23 cellular contexts compared by ENCODE assay signal in the genomic region with DNA sequence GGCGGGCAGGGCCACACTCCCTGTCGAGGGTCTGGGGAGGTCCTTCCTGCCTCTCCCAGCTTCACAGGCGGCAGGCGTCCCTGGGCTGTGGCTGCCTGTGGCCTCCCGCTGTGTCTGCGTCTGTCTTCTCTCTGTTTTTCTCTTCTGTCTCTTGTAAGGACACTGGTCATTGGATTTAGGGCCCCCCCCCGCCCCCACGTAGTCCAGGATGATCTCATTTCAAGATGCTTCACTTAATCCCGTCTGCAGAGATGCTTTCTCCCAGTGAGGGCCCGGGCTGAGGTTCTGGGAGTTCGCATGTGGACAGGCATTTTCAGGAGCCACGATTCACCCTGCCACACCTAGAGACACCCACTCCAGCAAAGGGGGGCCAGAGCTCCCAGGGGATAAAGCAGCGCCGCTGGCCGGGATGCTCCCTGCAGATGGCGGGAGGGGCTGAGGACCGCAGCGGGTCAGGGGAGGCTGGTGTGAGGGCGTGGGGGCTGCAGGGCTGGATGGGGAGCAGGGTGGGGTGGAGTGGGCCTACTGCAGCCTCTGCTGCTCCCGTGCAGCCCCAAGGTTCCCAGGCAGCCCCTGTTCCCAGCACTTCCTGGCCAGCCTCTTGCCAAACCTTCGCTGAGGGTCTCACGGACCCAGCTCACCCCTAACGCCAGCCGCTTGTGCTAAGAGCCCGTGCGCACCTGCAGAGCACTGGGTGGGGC. TPM values are rescaled to one million over a fixed set of nuclear protein-coding genes. Genes with fewer than 3 reads are reported as not detected.
DNase-seq lines count a peak whose midpoint lies in the region; FAIRE-seq and TF ChIP-seq lines count a peak whose summit lies in the region.
"Had no signal": no experiment of that assay in that cellular context is flagged by ENCODE, and none has a peak within 500 bp of the region (broad histone marks: within the 10 kb centered on the region; RNA-seq: fewer than 3 reads in every experiment).

No MANE protein-coding gene starts in this region.

- POLR2A ChIA-PET in HEK293 (lab: Yijun Ruan, JAX) = no interaction called here

- no peaks in the 10 kb centered on the region for H3K9me3 Mint-ChIP-seq in activated naive CD4-positive, alpha-beta T cell treated with anti-CD3 and anti-CD28 coated beads for 36 hours
- H3K9me3 Mint-ChIP-seq: activated naive CD4-positive, alpha-beta T cell treated with anti-CD3 and anti-CD28 coated beads, Interleukin-2, amount 50 U/mL, for 24 hours; CD4-positive, CD25-positive, alpha-beta regulatory T cell; stimulated activated naive CD8-positive, alpha-beta T cell treated with anti-CD3 and anti-CD28 coated beads, Interleukin-15, Interleukin-2, amounts not matched to agents 100 ng/mL and 50 ng/mL, for 24 hours; T-helper 1 cell treated with Interleukin-12 subunit alpha and Interleukin-12 subunit beta and Interleukin-4 antibody, amounts not matched to agents 30 μg/mL and 1 μg/mL, for 36 hours had no signal

- H3K27ac Mint-ChIP-seq in activated naive CD4-positive, alpha-beta T cell treated with anti-CD3 and anti-CD28 coated beads for 36 hours = no peak overlapping the region
- H3K27ac Mint-ChIP-seq: activated naive CD4-positive, alpha-beta T cell treated with anti-CD3 and anti-CD28 coated beads, Interleukin-2, amount 50 U/mL, for 24 hours; CD4-positive, CD25-positive, alpha-beta regulatory T cell; stimulated activated naive CD8-positive, alpha-beta T cell treated with anti-CD3 and anti-CD28 coated beads, Interleukin-15, Interleukin-2, amounts not matched to agents 100 ng/mL and 50 ng/mL, for 24 hours; T-helper 1 cell treated with Interleukin-12 subunit alpha and Interleukin-12 subunit beta and Interleukin-4 antibody, amounts not matched to agents 30 μg/mL and 1 μg/mL, for 36 hours had no signal

- no peaks in the 10 kb centered on the region for H3K36me3 Mint-ChIP-seq in activated naive CD4-positive, alpha-beta T cell treated with anti-CD3 and anti-CD28 coated beads for 36 hours (ENCODE audit: low read depth)
- H3K36me3 Mint-ChIP-seq: activated naive CD4-positive, alpha-beta T cell treated with anti-CD3 and anti-CD28 coated beads, Interleukin-2, amount 50 U/mL, for 24 hours; CD4-positive, CD25-positive, alpha-beta regulatory T cell had no signal

- H3K27ac ChIP-seq in HEK293 (ENCODE audit: extremely low read depth, low read depth, low read length) (no peak overlapping the region), WERI-Rb-1 (peak overlapping the region; percentile 83), kidney (ENCODE audit: low read depth in 2 of 2, low read length in 2 of 2) (no peak overlapping the region)
- H3K27ac ChIP-seq: SJSA1, tibial artery had no signal

- CTCF ChIA-PET in HEK293 (lab: Yijun Ruan, JAX) = interaction anchor here (0.7 kb wide), 1 partner anchor 31 kb away, joined by 7 read pairs; no protein-coding TSS in a partner anchor
- CTCF ChIA-PET in activated naive CD4-positive, alpha-beta T cell treated with anti-CD3 and anti-CD28 coated beads for 36 hours (lab: Charles Lee) = no interaction called here

- no peak overlapping the region for H3K4me3 Mint-ChIP-seq in activated naive CD4-positive, alpha-beta T cell treated with anti-CD3 and anti-CD28 coated beads for 36 hours
- H3K4me3 Mint-ChIP-seq: activated naive CD4-positive, alpha-beta T cell treated with anti-CD3 and anti-CD28 coated beads, Interleukin-2, amount 50 U/mL, for 24 hours; CD4-positive, CD25-positive, alpha-beta regulatory T cell; stimulated activated naive CD8-positive, alpha-beta T cell treated with anti-CD3 and anti-CD28 coated beads, Interleukin-15, Interleukin-2, amounts not matched to agents 100 ng/mL and 50 ng/mL, for 24 hours; T-helper 1 cell treated with Interleukin-12 subunit alpha and Interleukin-12 subunit beta and Interleukin-4 antibody, amounts not matched to agents 30 μg/mL and 1 μg/mL, for 36 hours had no signal

- no peaks in the 10 kb centered on the region for H3K4me1 Mint-ChIP-seq in activated naive CD4-positive, alpha-beta T cell treated with anti-CD3 and anti-CD28 coated beads for 36 hours (ENCODE audit: low read depth)
- H3K4me1 Mint-ChIP-seq: activated naive CD4-positive, alpha-beta T cell treated with anti-CD3 and anti-CD28 coated beads, Interleukin-2, amount 50 U/mL, for 24 hours; CD4-positive, CD25-positive, alpha-beta regulatory T cell had no signal

- DNase-seq in WERI-Rb-1 = peak; percentile 92
- DNase-seq in kidney = peak; percentile 48
- DNase-seq in retina = peak; percentile 72
- no peak for DNase-seq in foreskin melanocyte
- DNase-seq in activated naive CD4-positive, alpha-beta T cell treated with anti-CD3 and anti-CD28 coated beads for 36 hours = no peak
- no peak for DNase-seq in putamen (ENCODE audit: low spot score)
- DNase-seq: activated T-cell treated with anti-CD3 and anti-CD28 coated beads, Interleukin-2, amount 50 U/mL, for 48 hours; CD4-positive, CD25-positive, alpha-beta regulatory T cell; mesenchymal stem cell; NCI-H1417; occipital lobe; stimulated activated CD4-positive, alpha-beta T cell treated with anti-CD3 and anti-CD28 coated beads, Interleukin-15, amount 100 ng/mL, for 24 hours had no signal

- no peak overlapping the region for H3K9ac ChIP-seq in kidney (ENCODE audit: low read length in 2 of 2)

- FAIRE-seq in kidney (lab: Jason Lieb, UNC) = no peak
- FAIRE-seq: endometrium, K562, keratinocyte had no signal

- no peaks in the 10 kb centered on the region for H3K4me1 ChIP-seq in HEK293 (ENCODE audit: control insufficient read depth, insufficient read depth, low read length)
- H3K4me1 ChIP-seq in kidney (ENCODE audit: control insufficient read depth in 1 of 2, insufficient read depth in 1 of 2, low read depth in 1 of 2, low read length in 2 of 2) = no peaks in the 10 kb centered on the region
- H3K4me1 ChIP-seq: SJSA1, tibial artery had no signal

- intact Hi-C loops in kidney (cut with DNase I) = no loop called here
- intact Hi-C loops in activated naive CD4-positive, alpha-beta T cell treated with anti-CD3 and anti-CD28 coated beads for 36 hours (cut with micrococcal nuclease) = no loop called here

- H3K27me3 Mint-ChIP-seq in activated naive CD4-positive, alpha-beta T cell treated with anti-CD3 and anti-CD28 coated beads for 36 hours (ENCODE audit: low read depth) = no peaks in the 10 kb centered on the region
- H3K27me3 Mint-ChIP-seq: activated naive CD4-positive, alpha-beta T cell treated with anti-CD3 and anti-CD28 coated beads, Interleukin-2, amount 50 U/mL, for 24 hours; CD4-positive, CD25-positive, alpha-beta regulatory T cell; stimulated activated naive CD8-positive, alpha-beta T cell treated with anti-CD3 and anti-CD28 coated beads, Interleukin-15, Interleukin-2, amounts not matched to agents 100 ng/mL and 50 ng/mL, for 24 hours had no signal

- no peaks in the 10 kb centered on the region for H3K27me3 ChIP-seq in WERI-Rb-1 (ENCODE audit: insufficient read depth, low read depth, severe bottlenecking)
- H3K27me3 ChIP-seq: SJSA1 had no signal

- H3K4me3 ChIP-seq in HEK293 (ENCODE audit: low read depth, low read length) = no peak overlapping the region
- H3K4me3 ChIP-seq in WERI-Rb-1 (ENCODE audit: low read depth, low read length) = no peak overlapping the region
- H3K4me3 ChIP-seq in kidney (ENCODE audit: low read length in 2 of 2) = no peak overlapping the region
- H3K4me3 ChIP-seq: K562, SJSA1, tibial artery had no signal

- H3K9me3 ChIP-seq in HEK293 (ENCODE audit: control insufficient read depth, insufficient read depth, low read depth, low read length) = no peaks in the 10 kb centered on the region
- no peaks in the 10 kb centered on the region for H3K9me3 ChIP-seq in WERI-Rb-1 (ENCODE audit: severe bottlenecking)
- no peaks in the 10 kb centered on the region for H3K9me3 ChIP-seq in kidney (ENCODE audit: control insufficient read depth in 1 of 2, low read length in 2 of 2)
- H3K9me3 ChIP-seq: SJSA1, tibial artery had no signal

- TF ChIP-seq CTCF in HEK293 (tag by site-specific recombination; IDR thresholded peaks at IDR 0.05) (no peak), WERI-Rb-1 (IDR thresholded peaks at IDR 0.05; ENCODE audit: low read depth, low read length) (no peak), kidney (IDR thresholded peaks at IDR 0.05; ENCODE audit: borderline replicate concordance, extremely low read depth, insufficient read depth) (no peak)

- H3K36me3 ChIP-seq in HEK293 (ENCODE audit: control insufficient read depth in 2 of 2, insufficient read depth in 1 of 2, low read length in 2 of 2) = no peaks in the 10 kb centered on the region
- no peaks in the 10 kb centered on the region for H3K36me3 ChIP-seq in WERI-Rb-1
- no peaks in the 10 kb centered on the region for H3K36me3 ChIP-seq in kidney (ENCODE audit: control insufficient read depth in 1 of 2, insufficient read depth in 2 of 2, low read length in 2 of 2)
- H3K36me3 ChIP-seq: SJSA1, tibial artery had no signal

TF ChIP-seq in HEK293, 187 proteins besides CTCF, POLR2A, EP300 and RAD21:
- no peak for TF ChIP-seq ZNF707 (tag by site-specific recombination; IDR thresholded peaks at IDR 0.05)
- TF ChIP-seq GLIS1 (tag by site-specific recombination; IDR thresholded peaks at IDR 0.05) = peak; percentile 68
- TF ChIP-seq ZNF112 (tag by site-specific recombination; IDR thresholded peaks at IDR 0.05) = no peak
- no peak for TF ChIP-seq ZNF202 (tag by site-specific recombination; IDR thresholded peaks at IDR 0.05; ENCODE audit: borderline replicate concordance)
- no peak for TF ChIP-seq ZNF133 (tag by site-specific recombination; IDR thresholded peaks at IDR 0.05)
- no peak for TF ChIP-seq BCL11A (tag by site-specific recombination; IDR thresholded peaks at IDR 0.05; ENCODE audit: low read depth)
- TF ChIP-seq ZNF548 (tag by site-specific recombination; IDR thresholded peaks at IDR 0.05) = no peak
- no peak for TF ChIP-seq ZNF274 (IDR thresholded peaks at IDR 0.05; ENCODE audit: low read length)
- no peak for TF ChIP-seq ZNF274 (tag by site-specific recombination; IDR thresholded peaks at IDR 0.05; ENCODE audit: borderline replicate concordance)
TF ChIP-seq in HEK293: peak in this region for 1.

RNA-seq across cellular contexts. Expression of gene MUC5B, which starts 12.9 kb away (rescaled TPM):
- total RNA-seq in kidney = 0.38 TPM
- not detected for polyA plus RNA-seq in kidney (ENCODE audit: insufficient read depth, low read depth, low replicate concordance)
- total RNA-seq in activated naive CD4-positive, alpha-beta T cell treated with anti-CD3 and anti-CD28 coated beads for 36 hours = not detected
- total RNA-seq: activated CD8-positive, alpha-beta memory T cell treated with anti-CD3 and anti-CD28 coated beads for 36 hours; CD4-positive, CD25-positive, alpha-beta regulatory T cell; MCF 10A; occipital lobe; SJSA1 had no signal
- polyA plus RNA-seq: CD4-positive, CD25-positive, alpha-beta regulatory T cell; keratinocyte had no signal

Comparison
In these comparisons a context has a peak if more than half of its experiments do, and no peak if none do; other contexts are left out.
1. DNase-seq: peak in WERI-Rb-1 (single experiment), kidney (single experiment) and retina (single experiment); none in foreskin melanocyte (single experiment), activated naive CD4-positive, alpha-beta T cell treated with anti-CD3 and anti-CD28 coated beads for 36 hours (single experiment) and putamen (single experiment).